Comparison of ENCODE assay signal across 12 cellular contexts in the genomic region with DNA sequence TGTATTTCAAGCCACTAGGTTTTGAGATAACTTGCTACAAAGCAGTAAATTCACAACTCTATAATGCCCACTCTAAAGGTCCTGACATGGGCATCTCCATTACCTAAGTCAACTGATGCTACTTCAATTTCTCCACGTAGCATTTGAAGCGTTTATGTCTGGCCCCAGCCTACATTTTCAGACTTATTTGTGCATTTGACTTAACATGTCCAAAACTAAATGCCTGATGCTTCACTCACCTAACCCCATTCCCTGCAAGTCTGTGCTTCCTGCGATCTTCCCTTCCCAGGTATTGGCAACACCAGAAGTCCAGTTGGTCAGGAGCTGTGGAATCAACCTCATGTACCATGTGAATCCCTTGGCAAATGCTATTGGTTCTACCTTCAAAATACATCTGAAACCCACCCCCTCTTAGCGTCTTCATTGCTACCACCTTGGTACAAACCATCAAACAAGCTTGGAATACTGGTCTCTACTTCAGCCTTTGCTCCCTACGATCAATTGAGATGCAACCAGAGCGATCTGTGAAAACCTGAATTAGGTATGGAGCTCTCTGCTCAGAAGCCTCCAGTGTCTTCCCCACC. TPM values are rescaled to one million over a fixed set of nuclear protein-coding genes. Genes with fewer than 3 reads are reported as not detected.
DNase-seq lines count a peak whose midpoint lies in the region; ATAC-seq and TF ChIP-seq lines count a peak whose summit lies in the region.
"Had no signal": no experiment of that assay in that cellular context is flagged by ENCODE, and none has a peak within 500 bp of the region (broad histone marks: within the 10 kb centered on the region; RNA-seq: fewer than 3 reads in every experiment).

No MANE protein-coding gene starts in this region.

- TF ChIP-seq CTCF in Caco-2 (IDR thresholded peaks at IDR 0.05; ENCODE audit: insufficient read depth in 1 of 2, low read depth in 1 of 2, low read length in 1 of 2, severe bottlenecking in 1 of 2, unreplicated experiment in 1 of 2) (no peak), H9 (conservative IDR thresholded peaks at IDR 0.05) (no peak)

- peaks cover 97% of the 10 kb centered on the region for H3K36me3 Mint-ChIP-seq in Caco-2 (ENCODE audit: insufficient read depth, unreplicated experiment)
- peaks cover 37 to 76% (median 58%) of the 10 kb centered on the region in 3 experiments for H3K36me3 Mint-ChIP-seq in H9 (ENCODE audit: insufficient read depth in 1 of 3, low read depth in 3 of 3)

- H4K5ac ChIP-seq in H9 (ENCODE audit: insufficient read length, low read depth, low read length): no peak overlapping the region

- no peak overlapping the region for H3K23ac ChIP-seq in H9 (ENCODE audit: insufficient read length, low read depth, low read length)

- H3K4me3 Mint-ChIP-seq in Caco-2 (ENCODE audit: unreplicated experiment) (peak overlapping the region; percentile 16), H9 (peak overlapping the region in 1 of 2 experiments; percentile 23; a peak in 1 of 5 replicates)

- DNase-seq in Caco-2 (no peak), H9 (no peak), kidney tubule cell (ENCODE audit: low spot score) (peak; percentile 16), NCI-H2081 (lab: John Stamatoyannopoulos, UW) (no peak), GM19240 (ENCODE audit: insufficient read length, low spot score) (no peak)
- DNase-seq: activated CD4-positive, alpha-beta T cell treated with anti-CD3 and anti-CD28 coated beads for 4 hours; CD4-positive, CD25-positive, alpha-beta regulatory T cell; gastrocnemius medialis; NCI-H226 had no signal

- no peak overlapping the region for H3T11ph ChIP-seq in H9 (ENCODE audit: low read length)

- no peaks in the 10 kb centered on the region for H3K27me3 ChIP-seq in Caco-2 (replicated peaks; ENCODE audit: control insufficient read depth, insufficient read depth, low read length)
- H3K27me3 ChIP-seq in H9 (ENCODE audit: insufficient read depth, low read length): no peaks in the 10 kb centered on the region
- H3K27me3 ChIP-seq: gastrocnemius medialis had no signal

- H2BK120ac ChIP-seq in H9 (ENCODE audit: low read depth, low read length, poor library complexity, severe bottlenecking): no peak overlapping the region

- H3K36me3 ChIP-seq in Caco-2 (ENCODE audit: control insufficient read depth, insufficient read depth, low read length): peaks cover 32% of the 10 kb centered on the region

- no peak overlapping the region for H2BK12ac ChIP-seq in H9 (ENCODE audit: insufficient read length, low read depth, low read length)

- no peak overlapping the region for H3K18ac ChIP-seq in H9 (ENCODE audit: insufficient read length, low read depth, low read length)

- H3K9me3 Mint-ChIP-seq in Caco-2 (ENCODE audit: unreplicated experiment) (peaks cover 28% of the 10 kb centered on the region), H9 (peaks cover 0 to 7% of the 10 kb centered on the region in 2 experiments; a peak in 2 of 5 replicates)

- no peaks in the 10 kb centered on the region for H3K23me2 ChIP-seq in H9 (ENCODE audit: insufficient read length, low read depth, low read length, poor library complexity, severe bottlenecking)

- no peaks in the 10 kb centered on the region for H4K20me1 ChIP-seq in H9 (ENCODE audit: control insufficient read depth, insufficient read depth, insufficient read length)

- H3K4me2 ChIP-seq in H9 (ENCODE audit: insufficient read depth, insufficient read length, low read length): no peak overlapping the region

- H3K56ac ChIP-seq in H9 (ENCODE audit: insufficient read length, low read depth, low read length): no peak overlapping the region

- no peak overlapping the region for H4K91ac ChIP-seq in H9 (ENCODE audit: insufficient read length, low read depth, low read length)

- no peak overlapping the region for H3K4ac ChIP-seq in H9 (ENCODE audit: low read depth, low read length)

- H2BK15ac ChIP-seq in H9 (ENCODE audit: low read depth, low read length): no peak overlapping the region

- no peak overlapping the region for H2AK5ac ChIP-seq in H9 (ENCODE audit: insufficient read length, low read length)

- no peak overlapping the region for H3K9ac ChIP-seq in H9 (ENCODE audit: extremely low read depth, insufficient read length, low read length)

- CTCF ChIA-PET in Caco-2 (lab: Charles Lee): interaction anchor here (1.1 kb wide), 1 partner anchor 30 kb away, joined by 4 read pairs; no protein-coding TSS in a partner anchor

- H3K4me3 ChIP-seq in Caco-2 (ENCODE audit: low read depth, low read length): no peak overlapping the region
- H3K4me3 ChIP-seq: gastrocnemius medialis had no signal

- no peak overlapping the region for H2AFZ ChIP-seq in H9 (ENCODE audit: low read length)

- intact Hi-C loops in Caco-2 (cut with micrococcal nuclease; ENCODE audit: unreplicated experiment): loop anchor here (2.0 kb wide), 1 partner anchor 30 kb away; no protein-coding TSS in a partner anchor

- H3K9me3 ChIP-seq in Caco-2 (peaks cover 14% of the 10 kb centered on the region), H9 (ENCODE audit: control insufficient read depth, low read depth, low read length) (no peaks in the 10 kb centered on the region)

- peak overlapping the region; percentile 36 for H3K27ac ChIP-seq in H9 (ENCODE audit: insufficient read length, low read depth, low read length)
- H3K27ac ChIP-seq: gastrocnemius medialis had no signal

- H3K27ac Mint-ChIP-seq in Caco-2 (ENCODE audit: unreplicated experiment) (peak overlapping the region; percentile 79), H9 (peak overlapping the region; percentile 4 to 95 (median 44); a peak in 6 of 7 replicates)

- H3K27me3 Mint-ChIP-seq in Caco-2 (ENCODE audit: insufficient read depth, unreplicated experiment): no peaks in the 10 kb centered on the region
- peaks cover 2% of the 10 kb centered on the region; the same call in 1 of the 2 replicates for H3K27me3 Mint-ChIP-seq in H9 (ENCODE audit: low read depth)
- H3K27me3 Mint-ChIP-seq: CD4-positive, CD25-positive, alpha-beta regulatory T cell had no signal

- no peak overlapping the region for H3K14ac ChIP-seq in H9 (ENCODE audit: insufficient read depth, low read length)

- H3K79me1 ChIP-seq in H9 (ENCODE audit: insufficient read depth, low read depth, low read length, poor library complexity, severe bottlenecking): no peaks in the 10 kb centered on the region

- H4K8ac ChIP-seq in H9 (replicated peaks; ENCODE audit: insufficient read length, low read depth, low read length): no peak overlapping the region

- H2BK20ac ChIP-seq in H9 (ENCODE audit: low read depth, low read length, poor library complexity, severe bottlenecking): no peak overlapping the region

- POLR2A ChIA-PET in Caco-2 (lab: Charles Lee): interaction anchor here (0.6 kb wide), 1 partner anchor 30 kb away, joined by 4 read pairs; no protein-coding TSS in a partner anchor

- peaks cover 42% of the 10 kb centered on the region for H3K4me1 ChIP-seq in Caco-2
- peaks cover 2% of the 10 kb centered on the region; the same call in 1 of the 2 replicates for H3K4me1 ChIP-seq in H9 (ENCODE audit: insufficient read depth, low read length)
- H3K4me1 ChIP-seq: gastrocnemius medialis had no signal

- H3K79me2 ChIP-seq in H9 (ENCODE audit: insufficient read depth, low read length): peaks cover 4% of the 10 kb centered on the region; the same call in 1 of the 2 replicates

- no TSS peak for BruUV-seq in Caco-2 (replicated peaks; lab: Mats Ljungman, UMichigan)

- H2BK5ac ChIP-seq in H9 (ENCODE audit: insufficient read length, low read length): no peak overlapping the region

- no CpG with 5 or more reads among the region's 6 CpGs for WGBS in H9 (ENCODE audit: extremely low coverage, insufficient read length, low lambda C conversion rate)

- H3K4me1 Mint-ChIP-seq in Caco-2 (ENCODE audit: low read depth, unreplicated experiment) (peaks cover 55% of the 10 kb centered on the region), H9 (peaks cover 45 to 57% of the 10 kb centered on the region in 2 experiments)

- ATAC-seq in SK-N-SH treated with all-trans-retinoic acid at 6 μM for 48 hours (peak; percentile 2), GM18858 (IDR thresholded peaks at IDR 0.05; ENCODE audit: unreplicated experiment) (no peak), GM19023 (IDR thresholded peaks at IDR 0.05; ENCODE audit: unreplicated experiment) (no peak)
- ATAC-seq: gastrocnemius medialis had no signal

TF ChIP-seq in SK-N-SH treated with all-trans-retinoic acid at 6 μM for 48 hours, 23 proteins besides CTCF, POLR2A, EP300 and RAD21 (continues in another document):
- TF ChIP-seq, protein P1, sequence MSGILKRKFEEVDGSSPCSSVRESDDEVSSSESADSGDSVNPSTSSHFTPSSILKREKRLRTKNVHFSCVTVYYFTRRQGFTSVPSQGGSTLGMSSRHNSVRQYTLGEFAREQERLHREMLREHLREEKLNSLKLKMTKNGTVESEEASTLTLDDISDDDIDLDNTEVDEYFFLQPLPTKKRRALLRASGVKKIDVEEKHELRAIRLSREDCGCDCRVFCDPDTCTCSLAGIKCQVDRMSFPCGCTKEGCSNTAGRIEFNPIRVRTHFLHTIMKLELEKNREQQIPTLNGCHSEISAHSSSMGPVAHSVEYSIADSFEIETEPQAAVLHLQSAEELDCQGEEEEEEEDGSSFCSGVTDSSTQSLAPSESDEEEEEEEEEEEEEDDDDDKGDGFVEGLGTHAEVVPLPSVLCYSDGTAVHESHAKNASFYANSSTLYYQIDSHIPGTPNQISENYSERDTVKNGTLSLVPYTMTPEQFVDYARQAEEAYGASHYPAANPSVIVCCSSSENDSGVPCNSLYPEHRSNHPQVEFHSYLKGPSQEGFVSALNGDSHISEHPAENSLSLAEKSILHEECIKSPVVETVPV (CRISPR knock-in tag; IDR thresholded peaks at IDR 0.05): no peak
- TF ChIP-seq TOX (CRISPR knock-in tag; IDR thresholded peaks at IDR 0.05; ENCODE audit: borderline replicate concordance) (no peak), ZFP30 (CRISPR knock-in tag; IDR thresholded peaks at IDR 0.05) (no peak)

RNA-seq across cellular contexts. Expression of a gene that starts 12.8 kb away (rescaled TPM):
- total RNA-seq in Caco-2 (2022) (34.0 and 34.7 TPM in 2 replicates), H9 (2021) (12.8 and 13.3 TPM in 2 replicates)
